In the genomic region with DNA sequence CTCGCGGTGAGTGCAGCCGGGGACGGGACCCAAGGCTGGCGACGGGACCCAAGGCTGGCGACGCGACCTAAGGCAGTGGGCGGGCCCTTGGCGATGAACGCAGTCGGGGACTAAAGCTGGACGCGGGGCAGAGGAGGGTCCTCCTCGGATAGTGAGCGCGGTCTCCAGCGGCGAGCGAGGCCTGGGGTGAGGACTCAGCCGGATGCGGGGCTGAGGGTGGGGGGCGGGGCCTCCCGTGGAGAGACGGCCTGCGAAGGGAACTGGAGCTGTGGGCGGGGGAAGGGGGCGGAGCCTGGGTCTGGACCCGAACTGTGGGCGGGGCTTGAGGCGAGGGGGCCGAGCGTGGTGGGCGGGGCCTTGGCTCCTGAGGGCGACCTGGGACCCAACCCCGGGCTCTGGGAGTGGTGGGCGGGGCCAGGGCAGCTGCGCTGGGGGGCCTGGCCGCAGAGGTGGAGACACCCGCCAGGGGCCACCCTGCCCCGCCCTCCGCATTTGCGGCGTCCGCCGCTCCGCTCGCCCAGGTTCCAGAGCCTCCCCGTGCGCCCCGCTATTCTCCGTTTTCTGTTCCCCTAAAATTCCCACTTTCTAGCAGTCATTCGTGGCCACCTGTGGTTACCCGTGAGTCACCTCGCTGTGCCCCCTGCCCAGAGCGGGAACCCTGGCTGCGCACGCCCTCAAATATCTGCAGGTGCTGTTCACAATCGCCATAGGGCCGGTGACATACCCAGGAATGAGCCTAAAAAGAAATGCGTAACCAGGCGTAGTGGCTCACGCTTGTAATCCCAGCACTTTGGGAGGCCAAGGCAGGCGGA, we compare ENCODE assay signal across 1 cellular context.
A peak's percentile ranks its signal among the peaks of the same experiment; 100 is the strongest.
TF ChIP-seq lines count a peak whose summit lies in the region.

No MANE protein-coding gene starts in this region.

TF ChIP-seq in K562, 482 proteins besides CTCF, POLR2A, EP300 and RAD21 (continued from another document and continues in another):
- TF ChIP-seq, protein P1, sequence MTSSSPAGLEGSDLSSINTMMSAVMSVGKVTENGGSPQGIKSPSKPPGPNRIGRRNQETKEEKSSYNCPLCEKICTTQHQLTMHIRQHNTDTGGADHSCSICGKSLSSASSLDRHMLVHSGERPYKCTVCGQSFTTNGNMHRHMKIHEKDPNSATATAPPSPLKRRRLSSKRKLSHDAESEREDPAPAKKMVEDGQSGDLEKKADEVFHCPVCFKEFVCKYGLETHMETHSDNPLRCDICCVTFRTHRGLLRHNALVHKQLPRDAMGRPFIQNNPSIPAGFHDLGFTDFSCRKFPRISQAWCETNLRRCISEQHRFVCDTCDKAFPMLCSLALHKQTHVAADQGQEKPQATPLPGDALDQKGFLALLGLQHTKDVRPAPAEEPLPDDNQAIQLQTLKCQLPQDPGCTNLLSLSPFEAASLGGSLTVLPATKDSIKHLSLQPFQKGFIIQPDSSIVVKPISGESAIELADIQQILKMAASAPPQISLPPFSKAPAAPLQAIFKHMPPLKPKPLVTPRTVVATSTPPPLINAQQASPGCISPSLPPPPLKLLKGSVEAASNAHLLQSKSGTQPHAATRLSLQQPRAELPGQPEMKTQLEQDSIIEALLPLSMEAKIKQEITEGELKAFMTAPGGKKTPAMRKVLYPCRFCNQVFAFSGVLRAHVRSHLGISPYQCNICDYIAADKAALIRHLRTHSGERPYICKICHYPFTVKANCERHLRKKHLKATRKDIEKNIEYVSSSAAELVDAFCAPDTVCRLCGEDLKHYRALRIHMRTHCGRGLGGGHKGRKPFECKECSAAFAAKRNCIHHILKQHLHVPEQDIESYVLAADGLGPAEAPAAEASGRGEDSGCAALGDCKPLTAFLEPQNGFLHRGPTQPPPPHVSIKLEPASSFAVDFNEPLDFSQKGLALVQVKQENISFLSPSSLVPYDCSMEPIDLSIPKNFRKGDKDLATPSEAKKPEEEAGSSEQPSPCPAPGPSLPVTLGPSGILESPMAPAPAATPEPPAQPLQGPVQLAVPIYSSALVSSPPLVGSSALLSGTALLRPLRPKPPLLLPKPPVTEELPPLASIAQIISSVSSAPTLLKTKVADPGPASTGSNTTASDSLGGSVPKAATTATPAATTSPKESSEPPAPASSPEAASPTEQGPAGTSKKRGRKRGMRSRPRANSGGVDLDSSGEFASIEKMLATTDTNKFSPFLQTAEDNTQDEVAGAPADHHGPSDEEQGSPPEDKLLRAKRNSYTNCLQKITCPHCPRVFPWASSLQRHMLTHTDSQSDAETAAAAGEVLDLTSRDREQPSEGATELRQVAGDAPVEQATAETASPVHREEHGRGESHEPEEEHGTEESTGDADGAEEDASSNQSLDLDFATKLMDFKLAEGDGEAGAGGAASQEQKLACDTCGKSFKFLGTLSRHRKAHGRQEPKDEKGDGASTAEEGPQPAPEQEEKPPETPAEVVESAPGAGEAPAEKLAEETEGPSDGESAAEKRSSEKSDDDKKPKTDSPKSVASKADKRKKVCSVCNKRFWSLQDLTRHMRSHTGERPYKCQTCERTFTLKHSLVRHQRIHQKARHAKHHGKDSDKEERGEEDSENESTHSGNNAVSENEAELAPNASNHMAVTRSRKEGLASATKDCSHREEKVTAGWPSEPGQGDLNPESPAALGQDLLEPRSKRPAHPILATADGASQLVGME (CRISPR knock-in tag; IDR thresholded peaks at IDR 0.05) = no peak
- TF ChIP-seq, protein P2, sequence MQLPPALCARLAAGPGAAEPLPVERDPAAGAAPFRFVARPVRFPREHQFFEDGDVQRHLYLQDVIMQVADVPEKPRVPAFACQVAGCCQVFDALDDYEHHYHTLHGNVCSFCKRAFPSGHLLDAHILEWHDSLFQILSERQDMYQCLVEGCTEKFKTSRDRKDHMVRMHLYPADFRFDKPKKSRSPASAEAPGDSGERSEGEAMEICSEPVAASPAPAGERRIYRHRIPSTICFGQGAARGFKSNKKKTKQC (CRISPR knock-in tag; IDR thresholded peaks at IDR 0.05) = 0 out of 2 replicates have a peak, but pooled peaks have one; percentile 51
- TF ChIP-seq, protein P3, sequence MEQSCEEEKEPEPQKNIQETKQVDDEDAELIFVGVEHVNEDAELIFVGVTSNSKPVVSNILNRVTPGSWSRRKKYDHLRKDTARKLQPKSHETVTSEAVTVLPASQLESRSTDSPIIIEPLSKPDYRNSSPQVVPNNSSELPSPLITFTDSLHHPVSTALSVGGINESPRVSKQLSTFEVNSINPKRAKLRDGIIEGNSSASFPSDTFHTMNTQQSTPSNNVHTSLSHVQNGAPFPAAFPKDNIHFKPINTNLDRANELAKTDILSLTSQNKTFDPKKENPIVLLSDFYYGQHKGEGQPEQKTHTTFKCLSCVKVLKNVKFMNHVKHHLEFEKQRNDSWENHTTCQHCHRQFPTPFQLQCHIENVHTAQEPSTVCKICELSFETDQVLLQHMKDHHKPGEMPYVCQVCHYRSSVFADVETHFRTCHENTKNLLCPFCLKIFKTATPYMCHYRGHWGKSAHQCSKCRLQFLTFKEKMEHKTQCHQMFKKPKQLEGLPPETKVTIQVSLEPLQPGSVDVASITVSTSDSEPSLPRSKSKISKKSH (CRISPR knock-in tag; IDR thresholded peaks at IDR 0.05) = no peak
- TF ChIP-seq, protein P4, sequence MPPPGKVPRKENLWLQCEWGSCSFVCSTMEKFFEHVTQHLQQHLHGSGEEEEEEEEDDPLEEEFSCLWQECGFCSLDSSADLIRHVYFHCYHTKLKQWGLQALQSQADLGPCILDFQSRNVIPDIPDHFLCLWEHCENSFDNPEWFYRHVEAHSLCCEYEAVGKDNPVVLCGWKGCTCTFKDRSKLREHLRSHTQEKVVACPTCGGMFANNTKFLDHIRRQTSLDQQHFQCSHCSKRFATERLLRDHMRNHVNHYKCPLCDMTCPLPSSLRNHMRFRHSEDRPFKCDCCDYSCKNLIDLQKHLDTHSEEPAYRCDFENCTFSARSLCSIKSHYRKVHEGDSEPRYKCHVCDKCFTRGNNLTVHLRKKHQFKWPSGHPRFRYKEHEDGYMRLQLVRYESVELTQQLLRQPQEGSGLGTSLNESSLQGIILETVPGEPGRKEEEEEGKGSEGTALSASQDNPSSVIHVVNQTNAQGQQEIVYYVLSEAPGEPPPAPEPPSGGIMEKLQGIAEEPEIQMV (tag; conservative IDR thresholded peaks at IDR 0.05; ENCODE audit: low read depth) = peak; percentile 80
- no peak for TF ChIP-seq KAT8 (IDR thresholded peaks at IDR 0.05; ENCODE audit: low read depth)
- TF ChIP-seq, protein P5, sequence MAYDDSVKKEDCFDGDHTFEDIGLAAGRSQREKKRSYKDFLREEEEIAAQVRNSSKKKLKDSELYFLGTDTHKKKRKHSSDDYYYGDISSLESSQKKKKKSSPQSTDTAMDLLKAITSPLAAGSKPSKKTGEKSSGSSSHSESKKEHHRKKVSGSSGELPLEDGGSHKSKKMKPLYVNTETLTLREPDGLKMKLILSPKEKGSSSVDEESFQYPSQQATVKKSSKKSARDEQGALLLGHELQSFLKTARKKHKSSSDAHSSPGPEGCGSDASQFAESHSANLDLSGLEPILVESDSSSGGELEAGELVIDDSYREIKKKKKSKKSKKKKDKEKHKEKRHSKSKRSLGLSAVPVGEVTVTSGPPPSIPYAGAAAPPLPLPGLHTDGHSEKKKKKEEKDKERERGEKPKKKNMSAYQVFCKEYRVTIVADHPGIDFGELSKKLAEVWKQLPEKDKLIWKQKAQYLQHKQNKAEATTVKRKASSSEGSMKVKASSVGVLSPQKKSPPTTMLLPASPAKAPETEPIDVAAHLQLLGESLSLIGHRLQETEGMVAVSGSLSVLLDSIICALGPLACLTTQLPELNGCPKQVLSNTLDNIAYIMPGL (CRISPR knock-in tag; IDR thresholded peaks at IDR 0.05) = no peak
- TF ChIP-seq, protein P6, sequence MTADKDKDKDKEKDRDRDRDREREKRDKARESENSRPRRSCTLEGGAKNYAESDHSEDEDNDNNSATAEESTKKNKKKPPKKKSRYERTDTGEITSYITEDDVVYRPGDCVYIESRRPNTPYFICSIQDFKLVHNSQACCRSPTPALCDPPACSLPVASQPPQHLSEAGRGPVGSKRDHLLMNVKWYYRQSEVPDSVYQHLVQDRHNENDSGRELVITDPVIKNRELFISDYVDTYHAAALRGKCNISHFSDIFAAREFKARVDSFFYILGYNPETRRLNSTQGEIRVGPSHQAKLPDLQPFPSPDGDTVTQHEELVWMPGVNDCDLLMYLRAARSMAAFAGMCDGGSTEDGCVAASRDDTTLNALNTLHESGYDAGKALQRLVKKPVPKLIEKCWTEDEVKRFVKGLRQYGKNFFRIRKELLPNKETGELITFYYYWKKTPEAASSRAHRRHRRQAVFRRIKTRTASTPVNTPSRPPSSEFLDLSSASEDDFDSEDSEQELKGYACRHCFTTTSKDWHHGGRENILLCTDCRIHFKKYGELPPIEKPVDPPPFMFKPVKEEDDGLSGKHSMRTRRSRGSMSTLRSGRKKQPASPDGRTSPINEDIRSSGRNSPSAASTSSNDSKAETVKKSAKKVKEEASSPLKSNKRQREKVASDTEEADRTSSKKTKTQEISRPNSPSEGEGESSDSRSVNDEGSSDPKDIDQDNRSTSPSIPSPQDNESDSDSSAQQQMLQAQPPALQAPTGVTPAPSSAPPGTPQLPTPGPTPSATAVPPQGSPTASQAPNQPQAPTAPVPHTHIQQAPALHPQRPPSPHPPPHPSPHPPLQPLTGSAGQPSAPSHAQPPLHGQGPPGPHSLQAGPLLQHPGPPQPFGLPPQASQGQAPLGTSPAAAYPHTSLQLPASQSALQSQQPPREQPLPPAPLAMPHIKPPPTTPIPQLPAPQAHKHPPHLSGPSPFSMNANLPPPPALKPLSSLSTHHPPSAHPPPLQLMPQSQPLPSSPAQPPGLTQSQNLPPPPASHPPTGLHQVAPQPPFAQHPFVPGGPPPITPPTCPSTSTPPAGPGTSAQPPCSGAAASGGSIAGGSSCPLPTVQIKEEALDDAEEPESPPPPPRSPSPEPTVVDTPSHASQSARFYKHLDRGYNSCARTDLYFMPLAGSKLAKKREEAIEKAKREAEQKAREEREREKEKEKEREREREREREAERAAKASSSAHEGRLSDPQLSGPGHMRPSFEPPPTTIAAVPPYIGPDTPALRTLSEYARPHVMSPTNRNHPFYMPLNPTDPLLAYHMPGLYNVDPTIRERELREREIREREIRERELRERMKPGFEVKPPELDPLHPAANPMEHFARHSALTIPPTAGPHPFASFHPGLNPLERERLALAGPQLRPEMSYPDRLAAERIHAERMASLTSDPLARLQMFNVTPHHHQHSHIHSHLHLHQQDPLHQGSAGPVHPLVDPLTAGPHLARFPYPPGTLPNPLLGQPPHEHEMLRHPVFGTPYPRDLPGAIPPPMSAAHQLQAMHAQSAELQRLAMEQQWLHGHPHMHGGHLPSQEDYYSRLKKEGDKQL (CRISPR knock-in tag; IDR thresholded peaks at IDR 0.05; ENCODE audit: borderline replicate concordance) = no peak
- TF ChIP-seq, protein P7, sequence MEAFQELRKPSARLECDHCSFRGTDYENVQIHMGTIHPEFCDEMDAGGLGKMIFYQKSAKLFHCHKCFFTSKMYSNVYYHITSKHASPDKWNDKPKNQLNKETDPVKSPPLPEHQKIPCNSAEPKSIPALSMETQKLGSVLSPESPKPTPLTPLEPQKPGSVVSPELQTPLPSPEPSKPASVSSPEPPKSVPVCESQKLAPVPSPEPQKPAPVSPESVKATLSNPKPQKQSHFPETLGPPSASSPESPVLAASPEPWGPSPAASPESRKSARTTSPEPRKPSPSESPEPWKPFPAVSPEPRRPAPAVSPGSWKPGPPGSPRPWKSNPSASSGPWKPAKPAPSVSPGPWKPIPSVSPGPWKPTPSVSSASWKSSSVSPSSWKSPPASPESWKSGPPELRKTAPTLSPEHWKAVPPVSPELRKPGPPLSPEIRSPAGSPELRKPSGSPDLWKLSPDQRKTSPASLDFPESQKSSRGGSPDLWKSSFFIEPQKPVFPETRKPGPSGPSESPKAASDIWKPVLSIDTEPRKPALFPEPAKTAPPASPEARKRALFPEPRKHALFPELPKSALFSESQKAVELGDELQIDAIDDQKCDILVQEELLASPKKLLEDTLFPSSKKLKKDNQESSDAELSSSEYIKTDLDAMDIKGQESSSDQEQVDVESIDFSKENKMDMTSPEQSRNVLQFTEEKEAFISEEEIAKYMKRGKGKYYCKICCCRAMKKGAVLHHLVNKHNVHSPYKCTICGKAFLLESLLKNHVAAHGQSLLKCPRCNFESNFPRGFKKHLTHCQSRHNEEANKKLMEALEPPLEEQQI (IDR thresholded peaks at IDR 0.05) = no peak
